27 cellular contexts compared by ENCODE assay signal in the genomic region with DNA sequence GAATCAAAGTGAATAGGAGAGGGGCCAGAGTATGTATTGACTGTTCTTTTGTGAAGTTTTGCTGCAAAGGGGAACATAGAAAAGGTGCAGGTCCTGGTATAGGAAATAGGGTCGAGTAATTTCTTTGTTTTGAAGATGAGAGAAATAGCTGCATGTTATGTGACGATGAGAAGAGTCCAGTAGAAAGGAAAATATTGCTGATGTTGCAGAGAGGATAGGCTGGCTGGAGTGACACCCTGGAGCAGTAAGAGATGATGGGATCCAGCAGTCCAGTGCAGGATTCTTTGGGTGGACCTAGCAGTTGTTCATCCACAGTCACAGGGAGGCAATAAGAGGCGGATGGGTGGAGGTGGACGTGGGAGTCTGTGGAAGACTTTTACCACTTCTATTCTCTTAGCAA. TPM values are rescaled to one million over a fixed set of nuclear protein-coding genes. Genes with fewer than 3 reads are reported as not detected.
DNase-seq lines count a peak whose midpoint lies in the region; ATAC-seq, FAIRE-seq and TF ChIP-seq lines count a peak whose summit lies in the region.
"Had no signal": no experiment of that assay in that cellular context is flagged by ENCODE, and none has a peak within 500 bp of the region (broad histone marks: within the 10 kb centered on the region; RNA-seq: fewer than 3 reads in every experiment).

No MANE protein-coding gene starts in this region.

- FAIRE-seq in A549 (lab: Jason Lieb, UNC) = no peak
- FAIRE-seq: G401.6, GM19239, TTC549 had no signal

- H3K36me3 ChIP-seq in WERI-Rb-1 = no peaks in the 10 kb centered on the region; the same call in 1 of the 2 replicates

- no peaks in the 10 kb centered on the region for H3K9me3 ChIP-seq in A549
- no peaks in the 10 kb centered on the region for H3K9me3 ChIP-seq in WERI-Rb-1 (ENCODE audit: severe bottlenecking)
- H3K9me3 ChIP-seq: BE2C, sigmoid colon had no signal

- H3K27ac Mint-ChIP-seq in T-helper 2 cell treated with Interferon-gamma antibody and Interleukin-4, amounts not matched to agents 5 μg/mL and 100 μg/mL, for 36 hours = peak overlapping the region; percentile 33
- no peak overlapping the region for H3K27ac Mint-ChIP-seq in activated B cell treated with CpG ODN at 0.5 μM for 24 hours
- peak overlapping the region in 6 of 10 donors; percentile 0 to 98 (median 94) for H3K27ac Mint-ChIP-seq in naive thymus-derived CD8-positive, alpha-beta T cell

- TF ChIP-seq CTCF in A549 (IDR thresholded peaks at IDR 0.05) = no peak
- no peak for TF ChIP-seq CTCF in activated B cell treated with CpG ODN at 0.5 μM for 24 hours (IDR thresholded peaks at IDR 0.05)
- no peak for TF ChIP-seq CTCF in WERI-Rb-1 (IDR thresholded peaks at IDR 0.05; ENCODE audit: low read depth, low read length)

- intact Hi-C loops in activated B cell treated with CpG ODN at 0.5 μM for 24 hours (cut with micrococcal nuclease) = no loop called here

- peaks cover 13% of the 10 kb centered on the region for H3K4me1 ChIP-seq in A549
- H3K4me1 ChIP-seq: BE2C, parathyroid adenoma had no signal

- H3K4me3 Mint-ChIP-seq in T-helper 2 cell treated with Interferon-gamma antibody and Interleukin-4, amounts not matched to agents 5 μg/mL and 100 μg/mL, for 36 hours = peak overlapping the region; percentile 37
- peak overlapping the region; percentile 21 for H3K4me3 Mint-ChIP-seq in activated B cell treated with CpG ODN at 0.5 μM for 24 hours
- peak overlapping the region in 9 of 10 donors; percentile 88 to 99 (median 98) for H3K4me3 Mint-ChIP-seq in naive thymus-derived CD8-positive, alpha-beta T cell

- POLR2A ChIA-PET in A549 (lab: Yijun Ruan, JAX) (no interaction called here), activated B cell treated with CpG ODN at 0.5 μM for 24 hours (lab: Charles Lee) (no interaction called here)
- POLR2A ChIA-PET in naive thymus-derived CD8-positive, alpha-beta T cell (lab: Charles Lee) = no interaction called here

- DNase-seq in T-helper 2 cell treated with Interferon-gamma antibody and Interleukin-4, amounts not matched to agents 5 μg/mL and 100 μg/mL, for 36 hours (ENCODE audit: low spot score) = no peak
- DNase-seq in T-helper 2 cell (no peak), A549 (ENCODE audit: low read depth in 1 of 2, low spot score in 1 of 2) (no peak), activated B cell treated with CpG ODN at 0.5 μM for 24 hours (no peak), WERI-Rb-1 (no peak), NAMALWA (ENCODE audit: low spot score) (no peak)
- no peak for DNase-seq in naive thymus-derived CD8-positive, alpha-beta T cell
- DNase-seq in activated CD8-positive, alpha-beta memory T cell treated with anti-CD3 and anti-CD28 coated beads, Interleukin-2, amount 50 U/mL, for 4 hours = no peak
- DNase-seq: 8988T; aorta; BE2C; effector memory CD4-positive, alpha-beta T cell; glutamatergic neuron; GM23248; Karpas-422; left ventricle myocardium superior; NCI-H1092 treated with DMSO at 0.1 percent for 48 hours; NCI-H510A treated with DMSO at 0.1 percent for 48 hours; RPMI8226; sigmoid colon; stimulated activated naive CD4-positive, alpha-beta T cell treated with Interleukin-2 at 50 U/mL for 16 hours; trophoblast cell had no signal

- H3K36me3 Mint-ChIP-seq in T-helper 2 cell treated with Interferon-gamma antibody and Interleukin-4, amounts not matched to agents 5 μg/mL and 100 μg/mL, for 36 hours (ENCODE audit: low read depth) = peaks cover 7% of the 10 kb centered on the region
- H3K36me3 Mint-ChIP-seq in activated B cell treated with CpG ODN at 0.5 μM for 24 hours (ENCODE audit: low read depth) = peaks cover 11% of the 10 kb centered on the region
- peaks cover 0 to 8% (median 0%) of the 10 kb centered on the region in 3 donors for H3K36me3 Mint-ChIP-seq in naive thymus-derived CD8-positive, alpha-beta T cell

- TF ChIP-seq RAD21 in A549 (conservative IDR thresholded peaks at IDR 0.05 in 1 of 2, IDR thresholded peaks at IDR 0.05 in 1 of 2) = no peak

- H3K4me3 ChIP-seq in A549 (no peak overlapping the region), WERI-Rb-1 (ENCODE audit: low read depth, low read length) (no peak overlapping the region)
- H3K4me3 ChIP-seq: GM23248, sigmoid colon had no signal

- CTCF ChIA-PET in A549 (lab: Yijun Ruan, JAX) = interaction anchor here (1.1 to 3.2 kb wide), 2 partner anchors 27 kb away, joined by 3 to 14 read pairs; no protein-coding TSS in a partner anchor
- CTCF ChIA-PET in activated B cell treated with CpG ODN at 0.5 μM for 24 hours (lab: Charles Lee) = no interaction called here

- no peak for ATAC-seq in A549
- no peak for ATAC-seq in activated B cell treated with CpG ODN at 0.5 μM for 24 hours (ENCODE audit: low read depth)
- ATAC-seq in naive thymus-derived CD8-positive, alpha-beta T cell = no peak
- ATAC-seq: left ventricle myocardium superior, SK-N-SH treated with all-trans-retinoic acid at 6 μM for 48 hours had no signal

- 56% methylated on average over 4 of the region's 4 CpGs for WGBS in A549 (ENCODE audit: missing lambda C conversion rate)

- peaks cover 25% of the 10 kb centered on the region for H3K27me3 ChIP-seq in WERI-Rb-1 (ENCODE audit: insufficient read depth, low read depth, severe bottlenecking)

- TF ChIP-seq EP300 in A549 (IDR thresholded peaks at IDR 0.05) = no peak

- no peak overlapping the region for H3K4me2 ChIP-seq in A549

- no peak for TF ChIP-seq POLR2A in A549 (IDR thresholded peaks at IDR 0.05; ENCODE audit: low read length)

- H3K27ac ChIP-seq in A549 (no peak overlapping the region), WERI-Rb-1 (no peak overlapping the region)
- H3K27ac ChIP-seq: GM23248, parathyroid adenoma, sigmoid colon had no signal

- no peaks in the 10 kb centered on the region for H3K27me3 Mint-ChIP-seq in T-helper 2 cell treated with Interferon-gamma antibody and Interleukin-4, amounts not matched to agents 5 μg/mL and 100 μg/mL, for 36 hours (ENCODE audit: low read depth)
- peaks cover 22% of the 10 kb centered on the region for H3K27me3 Mint-ChIP-seq in activated B cell treated with CpG ODN at 0.5 μM for 24 hours
- H3K27me3 Mint-ChIP-seq in naive thymus-derived CD8-positive, alpha-beta T cell = peaks cover 4 to 23% (median 19%) of the 10 kb centered on the region in 5 donors

- no peaks in the 10 kb centered on the region for H3K9me3 Mint-ChIP-seq in T-helper 2 cell treated with Interferon-gamma antibody and Interleukin-4, amounts not matched to agents 5 μg/mL and 100 μg/mL, for 36 hours
- no peaks in the 10 kb centered on the region for H3K9me3 Mint-ChIP-seq in activated B cell treated with CpG ODN at 0.5 μM for 24 hours
- no peaks in the 10 kb centered on the region for H3K9me3 Mint-ChIP-seq in naive thymus-derived CD8-positive, alpha-beta T cell

- H3K4me1 Mint-ChIP-seq in T-helper 2 cell treated with Interferon-gamma antibody and Interleukin-4, amounts not matched to agents 5 μg/mL and 100 μg/mL, for 36 hours (ENCODE audit: low read depth) = peaks cover 2% of the 10 kb centered on the region
- peaks cover 21% of the 10 kb centered on the region for H3K4me1 Mint-ChIP-seq in activated B cell treated with CpG ODN at 0.5 μM for 24 hours
- H3K4me1 Mint-ChIP-seq in naive thymus-derived CD8-positive, alpha-beta T cell = peaks cover 17 to 40% (median 34%) of the 10 kb centered on the region in 4 donors

TF ChIP-seq in A549, 52 proteins besides CTCF, POLR2A, EP300 and RAD21:
- TF ChIP-seq MAFK (IDR thresholded peaks at IDR 0.05; ENCODE audit: partially characterized antibody) (peak; percentile 54), FOXS1 (CRISPR knock-in tag; IDR thresholded peaks at IDR 0.05) (no peak), MYC (IDR thresholded peaks at IDR 0.05; ENCODE audit: borderline replicate concordance, low read length) (no peak), KDM5A (IDR thresholded peaks at IDR 0.05) (no peak)

RNA-seq across cellular contexts. Expression of gene BMS1, which starts 2.1 kb away (rescaled TPM):
- polyA plus RNA-seq in A549 (2011; rRNA removed) (14.4 and 17.3 TPM in 2 replicates), A549 (2017; fragmentation: RNase III; extraction: RNeasy Plus Mini Kit Qiagen cat#74134 plus additional on column Dnase treatment) (20.9 to 23.5 TPM (median 21.2 TPM) in 3 replicates)
- 4.5 and 4.7 TPM in 2 replicates for polyA plus RNA-seq in A549 (2012; cell fraction: cytosol; rRNA removed)
- polyA plus RNA-seq in A549 (2012; cell fraction: nucleus; rRNA removed) = 3.2 and 6.2 TPM in 2 replicates
- polyA minus RNA-seq in A549 (2011; rRNA and poly(A)+ RNA removed) = 10.5 and 10.8 TPM in 2 replicates
- total RNA-seq in activated B cell treated with CpG ODN at 0.5 μM for 24 hours = 24.6 and 25.1 TPM in 2 replicates
- total RNA-seq in naive thymus-derived CD8-positive, alpha-beta T cell = 10 to 100 TPM; 18.7 to 19.6 TPM
- polyA plus RNA-seq in naive thymus-derived CD8-positive, alpha-beta T cell = 10 to 100 TPM in 2 of 3 donors, 1 to 10 TPM in 1; 9.4 to 19.3 (median 13.6) TPM

Comparison
In these comparisons a context has a peak if more than half of its experiments do, and no peak if none do; other contexts are left out.
1. H3K4me3 Mint-ChIP-seq: peak in every context shown above with its lines; median percentile 98 in naive thymus-derived CD8-positive, alpha-beta T cell; 37 in T-helper 2 cell treated with Interferon-gamma antibody and Interleukin-4, amounts not matched to agents 5 μg/mL and 100 μg/mL, for 36 hours; 21 in activated B cell treated with CpG ODN at 0.5 μM for 24 hours.